Comparison of ENCODE assay signal across 1 cellular context in genomic region chr12:65100140-65100539, GRCh38.
TF ChIP-seq lines count a peak whose summit lies in the region.

No MANE protein-coding gene starts in this region.

TF ChIP-seq in H1, 55 proteins besides CTCF, POLR2A, EP300 and RAD21 (continued from another document):
- TF ChIP-seq TBP (IDR thresholded peaks at IDR 0.05; ENCODE audit: low read depth, low read length) (no peak), CBX8 (IDR thresholded peaks at IDR 0.05; ENCODE audit: borderline replicate concordance, low read depth, low read length) (no peak), SP1 (IDR thresholded peaks at IDR 0.05; ENCODE audit: low read depth, low read length) (no peak), TAF1 (IDR thresholded peaks at IDR 0.05; ENCODE audit: low read depth, low read length) (no peak), PHF8 (conservative IDR thresholded peaks at IDR 0.05; ENCODE audit: low read depth, low read length) (no peak), EGR1 (IDR thresholded peaks at IDR 0.05; ENCODE audit: borderline replicate concordance, low read depth, low read length) (no peak), YY1 (IDR thresholded peaks at IDR 0.05; ENCODE audit: low read depth, low read length) (no peak), SAP30 (IDR thresholded peaks at IDR 0.05; ENCODE audit: insufficient read depth, insufficient replicate concordance, low read length) (no peak), HDAC2 (IDR thresholded peaks at IDR 0.05; ENCODE audit: borderline replicate concordance in 1 of 2, low read depth in 2 of 2, low read length in 2 of 2) (no peak)
TF ChIP-seq in H1: peak in this region for 0.
